Comparison of ENCODE assay signal across 11 cellular contexts in the genomic region with DNA sequence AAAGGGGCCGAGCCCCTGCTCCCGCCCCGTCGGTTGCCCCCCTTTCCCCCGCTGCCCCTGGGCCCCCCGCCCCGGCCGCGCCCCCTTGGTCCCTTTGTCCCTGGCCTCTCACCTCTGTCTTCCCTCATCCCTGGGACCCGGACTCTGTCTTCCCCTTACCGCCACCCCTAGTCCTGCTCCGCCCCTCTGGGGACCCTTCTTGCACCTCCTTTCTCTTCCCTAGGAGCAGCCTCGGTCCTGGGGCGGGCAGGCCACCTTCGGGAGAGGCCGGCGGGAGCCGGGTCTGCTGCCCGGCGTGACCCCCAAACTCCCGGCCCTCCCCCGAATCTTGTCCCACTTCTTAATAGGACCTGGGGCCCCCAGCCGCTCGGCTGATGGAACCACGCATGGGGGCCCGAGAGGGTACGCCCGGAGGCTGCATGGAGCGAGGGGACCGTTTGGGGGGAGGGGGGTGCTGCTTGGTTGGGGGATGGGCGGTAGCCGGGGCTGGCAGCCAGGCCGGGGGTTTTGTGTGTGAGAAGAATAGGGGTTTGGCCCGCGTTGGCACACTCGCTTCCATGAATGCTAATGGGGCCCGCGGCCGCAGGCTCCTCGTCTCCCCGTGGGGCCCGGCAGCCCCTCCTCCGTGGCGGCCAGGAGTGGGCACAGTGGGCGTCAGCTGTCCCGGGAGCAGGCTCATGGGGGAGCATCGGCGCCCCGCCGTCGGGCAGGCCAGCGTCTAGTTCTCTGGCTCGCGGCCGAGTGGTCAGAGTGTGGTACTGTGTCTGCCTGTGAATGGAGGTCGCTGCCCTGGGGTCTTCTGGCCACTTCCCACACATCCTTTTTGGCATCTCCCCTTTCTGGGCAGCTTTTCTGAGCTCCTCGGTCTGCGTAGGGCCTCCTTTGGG. TPM values are rescaled to one million over a fixed set of nuclear protein-coding genes. Genes with fewer than 3 reads are reported as not detected.
A peak's percentile ranks its signal among the peaks of the same experiment; 100 is the strongest.
DNase-seq lines count a peak whose midpoint lies in the region; ATAC-seq and TF ChIP-seq lines count a peak whose summit lies in the region.
"Had no signal": no experiment of that assay in that cellular context is flagged by ENCODE, and none has a peak within 500 bp of the region (broad histone marks: within the 10 kb centered on the region; RNA-seq: fewer than 3 reads in every experiment).

No MANE protein-coding gene starts in this region.

- H3K27ac Mint-ChIP-seq in central memory CD8-positive, alpha-beta T cell (ENCODE audit: low read depth) = no peak overlapping the region
- no peak overlapping the region for H3K27ac Mint-ChIP-seq in natural killer cell treated with Interleukin-12 subunit alpha and Interleukin-12 subunit beta and Interleukin-15 and Interleukin-18, amount 100 ng/mL, for 72 hours

- H3K9me3 ChIP-seq in A673 (ENCODE audit: low read depth, low read length, poor library complexity, severe bottlenecking) (no peaks in the 10 kb centered on the region), HEK293 (ENCODE audit: control insufficient read depth, insufficient read depth, low read depth, low read length) (no peaks in the 10 kb centered on the region)
- H3K9me3 ChIP-seq: body of pancreas, thyroid gland had no signal

- no peak for ATAC-seq in central memory CD8-positive, alpha-beta T cell (replicated peaks; ENCODE audit: extremely low read depth, poor library complexity, severe bottlenecking)
- no peak for ATAC-seq in natural killer cell treated with Interleukin-12 subunit alpha and Interleukin-12 subunit beta and Interleukin-15 and Interleukin-18, amount 100 ng/mL, for 72 hours
- ATAC-seq in HG03442 (IDR thresholded peaks at IDR 0.05; ENCODE audit: unreplicated experiment) = no peak

- H3K36me3 Mint-ChIP-seq in central memory CD8-positive, alpha-beta T cell (ENCODE audit: insufficient read depth) = peaks cover 4% of the 10 kb centered on the region
- peaks cover 6% of the 10 kb centered on the region for H3K36me3 Mint-ChIP-seq in natural killer cell treated with Interleukin-12 subunit alpha and Interleukin-12 subunit beta and Interleukin-15 and Interleukin-18, amount 100 ng/mL, for 72 hours

- DNase-seq in A673 (ENCODE audit: low spot score) (no peak), ACHN (no peak), dedifferentiated amniotic fluid mesenchymal stem cell (ENCODE audit: extremely low spot score) (no peak), G401 (ENCODE audit: low spot score) (no peak)
- DNase-seq in central memory CD8-positive, alpha-beta T cell (ENCODE audit: low spot score in 2 of 2) = no peak
- DNase-seq in natural killer cell treated with Interleukin-12 subunit alpha and Interleukin-12 subunit beta and Interleukin-15 and Interleukin-18, amount 100 ng/mL, for 72 hours (ENCODE audit: low spot score) = no peak
- DNase-seq: body of pancreas, thyroid gland had no signal

- peaks cover 1% of the 10 kb centered on the region for H3K4me1 ChIP-seq in A673 (ENCODE audit: insufficient read depth, low read length, poor library complexity, severe bottlenecking)
- no peaks in the 10 kb centered on the region; the same call in 1 of the 2 replicates for H3K4me1 ChIP-seq in HEK293 (ENCODE audit: control insufficient read depth, insufficient read depth, low read length)

- TF ChIP-seq CTCF in A673 (conservative IDR thresholded peaks at IDR 0.05; ENCODE audit: low read depth, low read length) (no peak), HEK293 (tag by site-specific recombination; IDR thresholded peaks at IDR 0.05) (no peak)

- no peaks in the 10 kb centered on the region for H3K27me3 ChIP-seq in A673 (replicated peaks; ENCODE audit: insufficient read depth, low read depth, low read length, poor library complexity)

- H3K4me3 Mint-ChIP-seq in central memory CD8-positive, alpha-beta T cell = peak overlapping the region; percentile 69
- H3K4me3 Mint-ChIP-seq in natural killer cell treated with Interleukin-12 subunit alpha and Interleukin-12 subunit beta and Interleukin-15 and Interleukin-18, amount 100 ng/mL, for 72 hours = peak overlapping the region; percentile 56

- POLR2A ChIA-PET in A673 (lab: Charles Lee; ENCODE audit: low non-redundant PET) = no interaction called here
- POLR2A ChIA-PET in HEK293 (lab: Yijun Ruan, JAX) = no interaction called here

- no TSS peak for BruUV-seq in A673 (replicated peaks; lab: Mats Ljungman, UMichigan)

- intact Hi-C loops in A673 (cut with micrococcal nuclease; ENCODE audit: unreplicated experiment) = no loop called here

- H3K4me3 ChIP-seq in A673 (ENCODE audit: low read depth, low read length, poor library complexity, severe bottlenecking) (peak overlapping the region; percentile 68), HEK293 (ENCODE audit: low read depth, low read length) (peak overlapping the region; percentile 68)
- H3K4me3 ChIP-seq: body of pancreas had no signal

- peaks cover 53% of the 10 kb centered on the region for H3K27me3 Mint-ChIP-seq in central memory CD8-positive, alpha-beta T cell
- H3K27me3 Mint-ChIP-seq in natural killer cell treated with Interleukin-12 subunit alpha and Interleukin-12 subunit beta and Interleukin-15 and Interleukin-18, amount 100 ng/mL, for 72 hours = peaks cover 32 to 33% of the 10 kb centered on the region in 2 donors

- H3K36me3 ChIP-seq in A673 (ENCODE audit: insufficient read depth, low read length, poor library complexity, severe bottlenecking) (no peaks in the 10 kb centered on the region), HEK293 (ENCODE audit: control insufficient read depth in 2 of 2, insufficient read depth in 1 of 2, low read length in 2 of 2) (peaks cover 0 to 18% of the 10 kb centered on the region in 2 experiments; a peak in 2 of 3 replicates)
- H3K36me3 ChIP-seq: thyroid gland had no signal

- peaks cover 19% of the 10 kb centered on the region for H3K4me1 Mint-ChIP-seq in central memory CD8-positive, alpha-beta T cell
- H3K4me1 Mint-ChIP-seq in natural killer cell treated with Interleukin-12 subunit alpha and Interleukin-12 subunit beta and Interleukin-15 and Interleukin-18, amount 100 ng/mL, for 72 hours (ENCODE audit: low read depth in 2 of 2) = peaks cover 19 to 21% of the 10 kb centered on the region in 2 donors

- H3K27ac ChIP-seq in A673 (ENCODE audit: low read depth, low read length, poor library complexity, severe bottlenecking) (no peak overlapping the region), HEK293 (ENCODE audit: extremely low read depth, low read depth, low read length) (peak overlapping the region; percentile 4; the same call in 1 of the 2 replicates)
- H3K27ac ChIP-seq: body of pancreas, RWPE1, thyroid gland had no signal

- CTCF ChIA-PET in A673 (lab: Charles Lee) = no interaction called here
- CTCF ChIA-PET in HEK293 (lab: Yijun Ruan, JAX) = no interaction called here

- in situ Hi-C loops in ACHN (cut with HindIII; ENCODE audit: low pct_ligation_motif_present, low pct_unique_long_range_greater_than_20kb, low sequenced_read_pairs) = no loop called here
- in situ Hi-C loops in G401 (cut with HindIII; ENCODE audit: low sequenced_read_pairs) = no loop called here

- H3K9me3 Mint-ChIP-seq in central memory CD8-positive, alpha-beta T cell = no peaks in the 10 kb centered on the region
- H3K9me3 Mint-ChIP-seq in natural killer cell treated with Interleukin-12 subunit alpha and Interleukin-12 subunit beta and Interleukin-15 and Interleukin-18, amount 100 ng/mL, for 72 hours = no peaks in the 10 kb centered on the region

TF ChIP-seq in HEK293, 187 proteins besides CTCF, POLR2A, EP300 and RAD21:
- TF ChIP-seq GLIS2 (tag by site-specific recombination; IDR thresholded peaks at IDR 0.05) (0 out of 2 replicates have a peak, but pooled peaks have one; percentile 1), IKZF3 (tag by site-specific recombination; IDR thresholded peaks at IDR 0.05) (no peak)

RNA-seq across cellular contexts. Expression of a gene that starts 1.0 kb away (rescaled TPM):
- 2.8 and 5.0 TPM in 2 replicates for total RNA-seq in A673 (2021)
- total RNA-seq in natural killer cell treated with Interleukin-12 subunit alpha and Interleukin-12 subunit beta and Interleukin-15 and Interleukin-18, amount 100 ng/mL, for 72 hours = 1 to 10 TPM; 4.1 TPM
- 8.6 and 12.8 TPM in 2 replicates for total RNA-seq in G401 (2014; rRNA removed; shearing (Covaris generic))
